ENCODE assay signal across 8 cellular contexts in genomic region chrX:63746278-63746677, GRCh38. TPM values are rescaled to one million over a fixed set of nuclear protein-coding genes. Genes with fewer than 3 reads are reported as not detected.
DNase-seq lines count a peak whose midpoint lies in the region; ATAC-seq and TF ChIP-seq lines count a peak whose summit lies in the region.

No MANE protein-coding gene starts in this region.

- CTCF ChIA-PET in mammary epithelial cell (lab: Charles Lee; ENCODE audit: low non-redundant PET) (no interaction called here), MCF 10A (lab: Yijun Ruan, JAX) (no interaction called here), T-cell (lab: Charles Lee) (no interaction called here)

- BruUV-seq in mammary epithelial cell (replicated peaks; lab: Mats Ljungman, UMichigan) (no TSS peak), MCF 10A (replicated peaks; lab: Mats Ljungman, UMichigan) (no TSS peak)

- no peaks in the 10 kb centered on the region for H3K9me3 ChIP-seq in mammary epithelial cell (replicated peaks; ENCODE audit: insufficient read depth, low read length)

- no peaks in the 10 kb centered on the region for H4K20me1 ChIP-seq in mammary epithelial cell (ENCODE audit: insufficient read depth, low read length)

- H3K9ac ChIP-seq in mammary epithelial cell (ENCODE audit: insufficient read depth, low read length) = peak overlapping the region; percentile 8

- H3K4me1 ChIP-seq in mammary epithelial cell (ENCODE audit: insufficient read depth, low read length) = peaks cover 31% of the 10 kb centered on the region

- no peak overlapping the region for H3K27ac ChIP-seq in mammary epithelial cell (ENCODE audit: insufficient read depth, low read depth, low read length)
- H3K27ac ChIP-seq in coronary artery = peak overlapping the region in 1 of 2 donors; percentile 68

- H3K36me3 Mint-ChIP-seq in MCF 10A (ENCODE audit: insufficient read depth, unreplicated experiment) (peaks cover 7% of the 10 kb centered on the region), T-cell (peaks cover 13% of the 10 kb centered on the region)

- H3K27me3 ChIP-seq in mammary epithelial cell (ENCODE audit: insufficient read depth, low read length) = no peaks in the 10 kb centered on the region

- in situ Hi-C loops in mammary epithelial cell (cut with MboI; ENCODE audit: low sequenced_read_pairs in 2 of 2) = no loop called here

- POLR2A ChIA-PET in MCF 10A (lab: Yijun Ruan, JAX) = no interaction called here
- POLR2A ChIA-PET in T-cell (lab: Charles Lee) = interaction anchor here in 1 of 2 donors (0.5 kb wide), 1 partner anchor 52 kb away, joined by 5 read pairs; no protein-coding TSS in a partner anchor

- no peak overlapping the region for H3K4me2 ChIP-seq in mammary epithelial cell (ENCODE audit: insufficient read depth, low read depth, low read length)

- no peak overlapping the region for H3K4me3 Mint-ChIP-seq in MCF 10A (ENCODE audit: unreplicated experiment)
- peak overlapping the region in 1 of 3 donors; percentile 3 for H3K4me3 Mint-ChIP-seq in T-cell

- dilution Hi-C loops in mammary epithelial cell (cut with HindIII; ENCODE audit: low sequenced_read_pairs) = no loop called here

- TF ChIP-seq CTCF in mammary epithelial cell (conservative IDR thresholded peaks at IDR 0.05 in 1 of 2, IDR thresholded peaks at IDR 0.05 in 1 of 2; ENCODE audit: extremely low read depth in 1 of 2, insufficient read depth in 1 of 2, low read depth in 1 of 2, low read length in 2 of 2) (no peak), MCF 10A (IDR thresholded peaks at IDR 0.05; ENCODE audit: unreplicated experiment) (no peak), coronary artery (IDR thresholded peaks at IDR 0.05) (no peak)

- H3K36me3 ChIP-seq in mammary epithelial cell (ENCODE audit: insufficient read depth, low read length) = no peaks in the 10 kb centered on the region

- no peak overlapping the region for H3K27ac Mint-ChIP-seq in MCF 10A (ENCODE audit: low read depth, unreplicated experiment)
- H3K27ac Mint-ChIP-seq in T-cell = peak overlapping the region; percentile 53 to 65

- H3K9me3 Mint-ChIP-seq in MCF 10A (ENCODE audit: unreplicated experiment) = peaks cover 33% of the 10 kb centered on the region
- no peaks in the 10 kb centered on the region for H3K9me3 Mint-ChIP-seq in T-cell

- no peak overlapping the region for H2AFZ ChIP-seq in mammary epithelial cell (ENCODE audit: low read depth, low read length)

- peaks cover 14% of the 10 kb centered on the region for H3K4me1 Mint-ChIP-seq in MCF 10A (ENCODE audit: insufficient read depth, unreplicated experiment)
- H3K4me1 Mint-ChIP-seq in T-cell = peaks cover 41 to 70% (median 50%) of the 10 kb centered on the region in 3 donors

- intact Hi-C loops in mammary epithelial cell (cut with micrococcal nuclease) = no loop called here
- intact Hi-C loops in MCF 10A (cut with micrococcal nuclease) = no loop called here

- H3K27me3 Mint-ChIP-seq in MCF 10A (ENCODE audit: insufficient read depth, unreplicated experiment) (no peaks in the 10 kb centered on the region), T-cell (peaks cover 0 to 8% of the 10 kb centered on the region in 2 donors)

- peaks cover 87% of the 10 kb centered on the region for H3K79me2 ChIP-seq in mammary epithelial cell (ENCODE audit: insufficient read depth, low read length)

- WGBS in mammary epithelial cell (ENCODE audit: low coverage, missing lambda C conversion rate) = 73% methylated on average over 1 of the region's 1 CpG

- H3K4me3 ChIP-seq in mammary epithelial cell (replicated peaks in 1 of 3; ENCODE audit: insufficient read depth in 1 of 3, low read depth in 2 of 3, low read length in 3 of 3) = no peak overlapping the region
- no peak overlapping the region for H3K4me3 ChIP-seq in coronary artery

- peak; percentile 69 for ATAC-seq in HG02840 (IDR thresholded peaks at IDR 0.05; ENCODE audit: low FRiP score, unreplicated experiment)
- ATAC-seq in T-cell (replicated peaks in 1 of 4) = peak; percentile 77 to 97 (median 95)
- ATAC-seq in stimulated activated naive CD8-positive, alpha-beta T cell treated with anti-CD3 and anti-CD28 coated beads, Interleukin-15, Interleukin-2, amounts not matched to agents 100 U/mL and 50 U/mL, for 24 hours = peak; percentile 94

- DNase-seq in mammary epithelial cell (peak; percentile 12), MCF 10A (ENCODE audit: unreplicated experiment) (no peak), T-cell (peak in 24 of 34 experiments; percentile 1 to 37 (median 10)), NCI-H345 (lab: John Stamatoyannopoulos, UW) (no peak), medulla oblongata (ENCODE audit: extremely low spot score) (no peak), coronary artery (ENCODE audit: low spot score) (no peak)
- DNase-seq in stimulated activated naive CD8-positive, alpha-beta T cell treated with anti-CD3 and anti-CD28 coated beads, Interleukin-15, Interleukin-2, amounts not matched to agents 100 U/mL and 50 U/mL, for 24 hours = peak; percentile 10

RNA-seq across cellular contexts. Expression of gene ARHGEF9, which starts 38.7 kb away (rescaled TPM):
- total RNA-seq in mammary epithelial cell (10 to 100 TPM; 25.7 to 34.0 TPM), MCF 10A (2022) (26.8 and 33.6 TPM in 2 replicates), T-cell (10 to 100 TPM; 23.7 to 27.4 (median 27.2) TPM)
- 15.6 TPM for polyA plus RNA-seq in mammary epithelial cell
- polyA minus RNA-seq in mammary epithelial cell = 37.5 TPM

Comparison
In these comparisons a context has a peak if more than half of its experiments do, and no peak if none do; other contexts are left out.
1. DNase-seq: peak in mammary epithelial cell (single experiment), T-cell (24 of 34) and stimulated activated naive CD8-positive, alpha-beta T cell treated with anti-CD3 and anti-CD28 coated beads, Interleukin-15, Interleukin-2, amounts not matched to agents 100 U/mL and 50 U/mL, for 24 hours (single experiment); none in MCF 10A (single experiment), NCI-H345 (single experiment), medulla oblongata (single experiment) and coronary artery (single experiment).
2. Peak in every context shown above with its lines, with median percentiles within 50 percentile points of each other: ATAC-seq.